Comparison of ENCODE assay signal across 8 cellular contexts in genomic region chr7:64463636-64464375, GRCh38.
DNase-seq lines count a peak whose midpoint lies in the region; ATAC-seq and TF ChIP-seq lines count a peak whose summit lies in the region.

No MANE protein-coding gene starts in this region.

- no peaks in the 10 kb centered on the region for H3K27me3 Mint-ChIP-seq in activated T-helper 1 cell treated with anti-CD3 and anti-CD28 coated beads, Interleukin-12 subunit alpha, Interleukin-12 subunit beta, Interleukin-2, Interleukin-4 antibody, amounts not matched to agents 30 ng/mL and 10 ng/mL and 1 ng/mL, durations not matched to agents 14 hours and 24 hours and 36 hours (ENCODE audit: insufficient read depth)

- H3K4me1 ChIP-seq in esophagus muscularis mucosa = peaks cover 0 to 7% (median 2%) of the 10 kb centered on the region in 4 donors

- 8% methylated on average over 21 of the region's 38 CpGs for WGBS in esophagus muscularis mucosa

- no peak overlapping the region for H3K4me3 Mint-ChIP-seq in activated T-helper 1 cell treated with anti-CD3 and anti-CD28 coated beads, Interleukin-12 subunit alpha, Interleukin-12 subunit beta, Interleukin-2, Interleukin-4 antibody, amounts not matched to agents 30 ng/mL and 10 ng/mL and 1 ng/mL, durations not matched to agents 14 hours and 24 hours and 36 hours

- intact Hi-C loops in esophagus muscularis mucosa (cut with DNase I) = no loop called here
- intact Hi-C loops in activated T-helper 1 cell treated with anti-CD3 and anti-CD28 coated beads, Interleukin-12 subunit alpha, Interleukin-12 subunit beta, Interleukin-2, Interleukin-4 antibody, amounts not matched to agents 30 ng/mL and 10 ng/mL and 1 ng/mL, durations not matched to agents 14 hours and 24 hours and 36 hours (cut with micrococcal nuclease) = no loop called here

- peak overlapping the region in 3 of 4 donors; percentile 51 to 63 (median 54) for H3K27ac ChIP-seq in esophagus muscularis mucosa (replicated peaks in 1 of 4)

- no peak overlapping the region for H3K27ac Mint-ChIP-seq in activated T-helper 1 cell treated with anti-CD3 and anti-CD28 coated beads, Interleukin-12 subunit alpha, Interleukin-12 subunit beta, Interleukin-2, Interleukin-4 antibody, amounts not matched to agents 30 ng/mL and 10 ng/mL and 1 ng/mL, durations not matched to agents 14 hours and 24 hours and 36 hours

- no peaks in the 10 kb centered on the region for H3K27me3 ChIP-seq in esophagus muscularis mucosa

- H3K4me3 ChIP-seq in esophagus muscularis mucosa = peak overlapping the region; percentile 51 to 64 (median 56)

- ATAC-seq in GM19438 (IDR thresholded peaks at IDR 0.05; ENCODE audit: low read depth, unreplicated experiment) (peak; percentile 99), SK-N-SH treated with all-trans-retinoic acid at 6 μM for 48 hours (peak; percentile 100)

- DNase-seq in esophagus muscularis mucosa (ENCODE audit: extremely low spot score) (peak; percentile 94), non-pigmented ciliary epithelial cell (ENCODE audit: low read depth) (peak; percentile 11), NCI-H526 (lab: John Stamatoyannopoulos, UW) (no peak), NCI-H446 treated with DMSO at 0.1 percent for 48 hours (lab: John Stamatoyannopoulos, UW) (no peak), GM19238 (ENCODE audit: insufficient read length, low spot score) (no peak)
- no peak for DNase-seq in activated T-helper 1 cell treated with anti-CD3 and anti-CD28 coated beads, Interleukin-12 subunit alpha, Interleukin-12 subunit beta, Interleukin-2, Interleukin-4 antibody, amounts not matched to agents 30 ng/mL and 10 ng/mL and 1 ng/mL, durations not matched to agents 14 hours and 24 hours and 36 hours (ENCODE audit: low spot score)

- no peak for TF ChIP-seq POLR2A in esophagus muscularis mucosa (IDR thresholded peaks at IDR 0.05; ENCODE audit: low read depth)

- no peak for TF ChIP-seq EP300 in esophagus muscularis mucosa (IDR thresholded peaks at IDR 0.05)

- peaks cover 0 to 3% (median under 1%) of the 10 kb centered on the region in 4 donors for H3K9me3 ChIP-seq in esophagus muscularis mucosa

- H3K9me3 Mint-ChIP-seq in activated T-helper 1 cell treated with anti-CD3 and anti-CD28 coated beads, Interleukin-12 subunit alpha, Interleukin-12 subunit beta, Interleukin-2, Interleukin-4 antibody, amounts not matched to agents 30 ng/mL and 10 ng/mL and 1 ng/mL, durations not matched to agents 14 hours and 24 hours and 36 hours = peaks cover 28% of the 10 kb centered on the region

- TF ChIP-seq CTCF in esophagus muscularis mucosa (IDR thresholded peaks at IDR 0.05) = no peak

- H3K4me1 Mint-ChIP-seq in activated T-helper 1 cell treated with anti-CD3 and anti-CD28 coated beads, Interleukin-12 subunit alpha, Interleukin-12 subunit beta, Interleukin-2, Interleukin-4 antibody, amounts not matched to agents 30 ng/mL and 10 ng/mL and 1 ng/mL, durations not matched to agents 14 hours and 24 hours and 36 hours (ENCODE audit: low read depth) = no peaks in the 10 kb centered on the region

- no peaks in the 10 kb centered on the region for H3K36me3 ChIP-seq in esophagus muscularis mucosa

- peaks cover 1% of the 10 kb centered on the region for H3K36me3 Mint-ChIP-seq in activated T-helper 1 cell treated with anti-CD3 and anti-CD28 coated beads, Interleukin-12 subunit alpha, Interleukin-12 subunit beta, Interleukin-2, Interleukin-4 antibody, amounts not matched to agents 30 ng/mL and 10 ng/mL and 1 ng/mL, durations not matched to agents 14 hours and 24 hours and 36 hours (ENCODE audit: low read depth)

TF ChIP-seq in SK-N-SH treated with all-trans-retinoic acid at 6 μM for 48 hours, 23 proteins besides CTCF, POLR2A, EP300 and RAD21:
- TF ChIP-seq ZFP3 (CRISPR knock-in tag; IDR thresholded peaks at IDR 0.05) = no peak
- TF ChIP-seq CREB5 (CRISPR knock-in tag; IDR thresholded peaks at IDR 0.05; ENCODE audit: low read depth) = no peak
- no peak for TF ChIP-seq RARB (CRISPR knock-in tag; IDR thresholded peaks at IDR 0.05)
- TF ChIP-seq CSRNP3 (CRISPR knock-in tag; IDR thresholded peaks at IDR 0.05) = no peak
- TF ChIP-seq TSHZ2 (CRISPR knock-in tag; IDR thresholded peaks at IDR 0.05) = no peak
- TF ChIP-seq GLIS3 (CRISPR knock-in tag; IDR thresholded peaks at IDR 0.05) = no peak
- no peak for TF ChIP-seq TOX (CRISPR knock-in tag; IDR thresholded peaks at IDR 0.05; ENCODE audit: borderline replicate concordance)
- no peak for TF ChIP-seq ARNTL (CRISPR knock-in tag; IDR thresholded peaks at IDR 0.05; ENCODE audit: borderline replicate concordance, low read depth)
- TF ChIP-seq ZNF565 (CRISPR knock-in tag; conservative IDR thresholded peaks at IDR 0.05; ENCODE audit: low read depth) = no peak
- no peak for TF ChIP-seq PPARA (CRISPR knock-in tag; IDR thresholded peaks at IDR 0.05; ENCODE audit: borderline replicate concordance)
- no peak for TF ChIP-seq SNAI2 (CRISPR knock-in tag; IDR thresholded peaks at IDR 0.05)

Comparison
In these comparisons a context has a peak if more than half of its experiments do, and no peak if none do; other contexts are left out.
1. DNase-seq: peak in esophagus muscularis mucosa (single experiment) and non-pigmented ciliary epithelial cell (single experiment); none in NCI-H526 (0 of 2), NCI-H446 treated with DMSO at 0.1 percent for 48 hours (single experiment), GM19238 (single experiment) and activated T-helper 1 cell treated with anti-CD3 and anti-CD28 coated beads, Interleukin-12 subunit alpha, Interleukin-12 subunit beta, Interleukin-2, Interleukin-4 antibody, amounts not matched to agents 30 ng/mL and 10 ng/mL and 1 ng/mL, durations not matched to agents 14 hours and 24 hours and 36 hours (single experiment).